ENCODE assay signal across 20 cellular contexts in the genomic region with DNA sequence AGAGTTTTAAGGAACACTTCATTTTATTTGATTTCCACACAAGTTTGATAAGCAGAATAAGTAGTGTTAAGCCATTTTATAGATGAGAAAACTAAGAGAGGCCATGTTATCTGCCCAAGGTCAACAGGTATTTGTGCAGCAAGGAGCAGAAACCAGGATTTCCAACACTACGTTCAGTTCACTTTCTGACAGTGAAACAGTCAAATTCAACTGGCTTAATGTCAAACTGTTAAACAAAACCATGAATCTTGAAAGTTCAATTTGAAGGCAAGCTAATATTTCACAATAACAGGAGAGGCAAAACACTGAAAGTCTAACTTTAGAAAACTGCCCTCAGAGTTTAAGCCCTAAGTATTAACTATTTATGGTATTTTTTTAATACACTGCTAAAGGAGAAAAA. TPM values are rescaled to one million over a fixed set of nuclear protein-coding genes. Genes with fewer than 3 reads are reported as not detected.
DNase-seq lines count a peak whose midpoint lies in the region; ATAC-seq, FAIRE-seq and TF ChIP-seq lines count a peak whose summit lies in the region.
"Had no signal": no experiment of that assay in that cellular context is flagged by ENCODE, and none has a peak within 500 bp of the region (broad histone marks: within the 10 kb centered on the region; RNA-seq: fewer than 3 reads in every experiment).

No MANE protein-coding gene starts in this region.

- TF ChIP-seq CTCF in fibroblast of villous mesenchyme (IDR thresholded peaks at IDR 0.05; ENCODE audit: insufficient read depth, low read depth, low read length) (no peak), WTC11 (IDR thresholded peaks at IDR 0.05) (no peak)

- no peaks in the 10 kb centered on the region for H3K27me3 Mint-ChIP-seq in WTC11 (ENCODE audit: low read depth)

- H3K36me3 ChIP-seq in adipocyte (ENCODE audit: control insufficient read depth, insufficient read depth, low read length, severe bottlenecking), result peaks cover 6% of the 10 kb centered on the region

- no peaks in the 10 kb centered on the region for H3K4me1 Mint-ChIP-seq in WTC11

- H3K27me3 ChIP-seq in adipocyte (replicated peaks; ENCODE audit: control insufficient read depth, insufficient read depth, low read length), result no peaks in the 10 kb centered on the region

- POLR2A ChIA-PET in WTC11 (lab: Charles Lee), result interaction anchor here (0.6 kb wide), 1 partner anchor 265 kb away, joined by 3 read pairs; no protein-coding TSS in a partner anchor

- no peak for ATAC-seq in WTC11
- ATAC-seq in GM21390 (IDR thresholded peaks at IDR 0.05; ENCODE audit: unreplicated experiment), result no peak

- peak; percentile 56 for FAIRE-seq in GM12891 (lab: Jason Lieb, UNC)
- FAIRE-seq: HTR-8/SVneo, RCC 7860 had no signal

- no peak for TF ChIP-seq POLR2A in GM12891 (IDR thresholded peaks at IDR 0.05; ENCODE audit: low read depth, low read length)

- peak overlapping the region; percentile 28 for H3K9ac ChIP-seq in adipocyte (ENCODE audit: low read length)
- H3K9ac ChIP-seq: SK-N-SH had no signal

- H3K36me3 Mint-ChIP-seq in WTC11, result peaks cover 3% of the 10 kb centered on the region; the same call in 1 of the 2 replicates

- no peaks in the 10 kb centered on the region for H3K9me3 ChIP-seq in adipocyte (ENCODE audit: control insufficient read depth, low read length)
- H3K9me3 ChIP-seq: HAP-1, SK-N-SH had no signal

- peaks cover 4% of the 10 kb centered on the region; the same call in 1 of the 2 replicates for H3K9me3 Mint-ChIP-seq in WTC11
- H3K9me3 Mint-ChIP-seq: CD14-positive monocyte had no signal

- DNase-seq in GM12891 (ENCODE audit: insufficient read length, low spot score) (no peak), adipocyte (ENCODE audit: low read depth) (peak; percentile 76), fibroblast of villous mesenchyme (ENCODE audit: low read depth) (peak; percentile 28), renal cortical epithelial cell (ENCODE audit: low read depth) (peak; percentile 8), NCI-H774 (lab: John Stamatoyannopoulos, UW) (no peak), WTC11 (ENCODE audit: low spot score) (no peak)
- DNase-seq: COR-L47, EL, KBM-7, NCI-H1092, NCI-H2107, NCI-H2227 treated with DMSO at 0.1 percent for 48 hours, NCI-H524, Right ventricle myocardium superior, SK-N-SH had no signal

- H3K4me3 Mint-ChIP-seq in WTC11, result no peak overlapping the region
- H3K4me3 Mint-ChIP-seq: CD14-positive monocyte had no signal

- CTCF ChIA-PET in WTC11 (lab: Charles Lee), result interaction anchor here (0.6 kb wide), 1 partner anchor 25 kb away, joined by 3 read pairs; no protein-coding TSS in a partner anchor

- no peak overlapping the region for H3K27ac Mint-ChIP-seq in WTC11

- H3K4me3 ChIP-seq in adipocyte (ENCODE audit: low read length) (no peak overlapping the region), fibroblast of villous mesenchyme (ENCODE audit: low read depth, low read length) (no peak overlapping the region)
- H3K4me3 ChIP-seq: HAP-1 had no signal

- peaks cover 31% of the 10 kb centered on the region for H3K4me1 ChIP-seq in adipocyte (ENCODE audit: control insufficient read depth, insufficient read depth, low read length)
- H3K4me1 ChIP-seq: HAP-1 had no signal

TF ChIP-seq in GM12891, 5 proteins besides CTCF, POLR2A, EP300 and RAD21:
- TF ChIP-seq POLR2AphosphoS5 (IDR thresholded peaks at IDR 0.05; ENCODE audit: low read depth, low read length), result no peak
- TF ChIP-seq POU2F2 (IDR thresholded peaks at IDR 0.05; ENCODE audit: low read depth, low read length), result no peak
- no peak for TF ChIP-seq TAF1 (IDR thresholded peaks at IDR 0.05; ENCODE audit: low read depth, low read length)
- no peak for TF ChIP-seq SPI1 (IDR thresholded peaks at IDR 0.05; ENCODE audit: low read depth, low read length)
- TF ChIP-seq PAX5 (IDR thresholded peaks at IDR 0.05; ENCODE audit: insufficient read depth, low read length, severe bottlenecking), result no peak

TF ChIP-seq in WTC11, 78 proteins besides CTCF, POLR2A, EP300 and RAD21 (continues in another document):
- TF ChIP-seq GABPB1 (CRISPR knock-in tag; IDR thresholded peaks at IDR 0.05), result no peak
- TF ChIP-seq, protein P1, sequence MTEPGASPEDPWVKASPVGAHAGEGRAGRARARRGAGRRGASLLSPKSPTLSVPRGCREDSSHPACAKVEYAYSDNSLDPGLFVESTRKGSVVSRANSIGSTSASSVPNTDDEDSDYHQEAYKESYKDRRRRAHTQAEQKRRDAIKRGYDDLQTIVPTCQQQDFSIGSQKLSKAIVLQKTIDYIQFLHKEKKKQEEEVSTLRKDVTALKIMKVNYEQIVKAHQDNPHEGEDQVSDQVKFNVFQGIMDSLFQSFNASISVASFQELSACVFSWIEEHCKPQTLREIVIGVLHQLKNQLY (CRISPR knock-in tag; IDR thresholded peaks at IDR 0.05), result no peak
- TF ChIP-seq, protein P2, sequence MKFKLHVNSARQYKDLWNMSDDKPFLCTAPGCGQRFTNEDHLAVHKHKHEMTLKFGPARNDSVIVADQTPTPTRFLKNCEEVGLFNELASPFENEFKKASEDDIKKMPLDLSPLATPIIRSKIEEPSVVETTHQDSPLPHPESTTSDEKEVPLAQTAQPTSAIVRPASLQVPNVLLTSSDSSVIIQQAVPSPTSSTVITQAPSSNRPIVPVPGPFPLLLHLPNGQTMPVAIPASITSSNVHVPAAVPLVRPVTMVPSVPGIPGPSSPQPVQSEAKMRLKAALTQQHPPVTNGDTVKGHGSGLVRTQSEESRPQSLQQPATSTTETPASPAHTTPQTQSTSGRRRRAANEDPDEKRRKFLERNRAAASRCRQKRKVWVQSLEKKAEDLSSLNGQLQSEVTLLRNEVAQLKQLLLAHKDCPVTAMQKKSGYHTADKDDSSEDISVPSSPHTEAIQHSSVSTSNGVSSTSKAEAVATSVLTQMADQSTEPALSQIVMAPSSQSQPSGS (CRISPR knock-in tag; IDR thresholded peaks at IDR 0.05; ENCODE audit: borderline replicate concordance, low read depth), result no peak
- no peak for TF ChIP-seq MXD4 (CRISPR knock-in tag; IDR thresholded peaks at IDR 0.05; ENCODE audit: borderline replicate concordance)
- TF ChIP-seq ZNF396 (CRISPR knock-in tag; IDR thresholded peaks at IDR 0.05; ENCODE audit: borderline replicate concordance), result no peak
- TF ChIP-seq ELF4 (CRISPR knock-in tag; IDR thresholded peaks at IDR 0.05; ENCODE audit: low read depth), result no peak
- TF ChIP-seq ZNF671 (CRISPR knock-in tag; IDR thresholded peaks at IDR 0.05), result no peak
- TF ChIP-seq ATF6 (CRISPR knock-in tag; IDR thresholded peaks at IDR 0.05), result no peak
- no peak for TF ChIP-seq FOXK1 (CRISPR knock-in tag; IDR thresholded peaks at IDR 0.05)
- no peak for TF ChIP-seq AFF4 (CRISPR knock-in tag; IDR thresholded peaks at IDR 0.05; ENCODE audit: borderline replicate concordance)
- no peak for TF ChIP-seq IRF2 (CRISPR knock-in tag; IDR thresholded peaks at IDR 0.05; ENCODE audit: borderline replicate concordance, low read depth)
- TF ChIP-seq TCF7 (CRISPR knock-in tag; IDR thresholded peaks at IDR 0.05; ENCODE audit: low read depth), result no peak
- no peak for TF ChIP-seq RORB (CRISPR knock-in tag; IDR thresholded peaks at IDR 0.05)
- no peak for TF ChIP-seq NR3C1 (CRISPR knock-in tag; conservative IDR thresholded peaks at IDR 0.05; ENCODE audit: low read depth)
- no peak for TF ChIP-seq KAT7 (CRISPR knock-in tag; IDR thresholded peaks at IDR 0.05; ENCODE audit: borderline replicate concordance)
- TF ChIP-seq GRHL2 (CRISPR knock-in tag; IDR thresholded peaks at IDR 0.05; ENCODE audit: insufficient replicate concordance, severe bottlenecking), result no peak

RNA-seq across cellular contexts. Expression of gene DTNBP1, which starts 32.6 kb away (rescaled TPM):
- 19.3 TPM for polyA plus RNA-seq in GM12891 (2012; ENCODE audit: low read depth, missing spikeins)
- total RNA-seq in fibroblast of villous mesenchyme (2.2 and 6.4 TPM in 2 replicates), renal cortical epithelial cell (4.2 and 15.1 TPM in 2 replicates), WTC11 (2021) (13.3 to 15.1 TPM (median 14.4 TPM) in 3 replicates)

Comparison
In these comparisons a context has a peak if more than half of its experiments do, and no peak if none do; other contexts are left out.
1. DNase-seq: peak in adipocyte (single experiment), fibroblast of villous mesenchyme (single experiment) and renal cortical epithelial cell (single experiment); none in GM12891 (single experiment), NCI-H774 (single experiment) and WTC11 (single experiment).